Comparison of ENCODE assay signal across 17 cellular contexts in the genomic region with DNA sequence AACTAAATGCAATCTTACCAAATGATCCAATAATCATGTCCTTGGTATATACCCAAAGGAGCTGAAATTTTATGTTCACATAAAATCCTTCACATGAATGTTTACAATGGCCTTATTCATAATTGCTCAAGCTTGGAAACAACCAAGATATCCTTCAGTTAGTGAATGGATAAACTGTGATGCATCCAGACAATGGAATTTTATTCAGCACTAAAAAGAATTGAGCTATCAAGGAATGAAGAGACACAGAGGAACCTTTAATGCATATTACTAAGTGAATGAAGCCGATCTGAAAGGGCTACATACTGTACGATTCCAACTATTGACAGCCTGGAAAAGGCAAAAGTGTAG.
DNase-seq lines count a peak whose midpoint lies in the region; ATAC-seq and TF ChIP-seq lines count a peak whose summit lies in the region.
"Had no signal": no experiment of that assay in that cellular context is flagged by ENCODE, and none has a peak within 500 bp of the region (broad histone marks: within the 10 kb centered on the region; RNA-seq: fewer than 3 reads in every experiment).

No MANE protein-coding gene starts in this region.

- H3K9me3 Mint-ChIP-seq in neural crest cell (peaks cover 3% of the 10 kb centered on the region), mesothelial cell of epicardium (peaks cover 8% of the 10 kb centered on the region)

- ATAC-seq in HG03196 (IDR thresholded peaks at IDR 0.05; ENCODE audit: unreplicated experiment): no peak

- POLR2A ChIA-PET in HEK293 (lab: Yijun Ruan, JAX): no interaction called here

- H3K36me3 Mint-ChIP-seq in neural crest cell (ENCODE audit: low read depth) (no peaks in the 10 kb centered on the region), mesothelial cell of epicardium (no peaks in the 10 kb centered on the region)
- H3K36me3 Mint-ChIP-seq: CD14-positive monocyte had no signal

- TF ChIP-seq CTCF in HEK293 (tag by site-specific recombination; IDR thresholded peaks at IDR 0.05): no peak
- no peak for TF ChIP-seq CTCF in neural crest cell (conservative IDR thresholded peaks at IDR 0.05)
- TF ChIP-seq CTCF in mesothelial cell of epicardium (IDR thresholded peaks at IDR 0.05; ENCODE audit: unreplicated experiment): no peak

- DNase-seq in SK-MEL-5 (ENCODE audit: low read depth, low spot score): peak; percentile 88
- peak; percentile 53 for DNase-seq in globus pallidus (ENCODE audit: low spot score)
- no peak for DNase-seq in neural crest cell (ENCODE audit: low read depth, low spot score)
- DNase-seq in NCI-H2171 treated with DMSO at 0.1 percent for 48 hours (lab: John Stamatoyannopoulos, UW): no peak
- no peak for DNase-seq in mesothelial cell of epicardium (ENCODE audit: low spot score in 2 of 2, unreplicated experiment in 2 of 2)
- no peak for DNase-seq in T1000 (lab: John Stamatoyannopoulos, UW)
- DNase-seq: 8988T, Calu3, DMS79 treated with DMSO at 0.1 percent for 48 hours, GM23248 had no signal

- H3K27me3 Mint-ChIP-seq in neural crest cell (ENCODE audit: low read depth) (peaks cover 2% of the 10 kb centered on the region), mesothelial cell of epicardium (ENCODE audit: low read depth) (no peaks in the 10 kb centered on the region)

- H3K4me1 Mint-ChIP-seq in neural crest cell (peaks cover 9% of the 10 kb centered on the region), mesothelial cell of epicardium (peaks cover 5% of the 10 kb centered on the region)

- no peak overlapping the region for H3K4me3 ChIP-seq in HEK293 (ENCODE audit: low read depth, low read length)
- H3K4me3 ChIP-seq: BLaER1, GM23248, HAP-1 had no signal

- H3K4me1 ChIP-seq in HEK293 (ENCODE audit: control insufficient read depth, insufficient read depth, low read length): no peaks in the 10 kb centered on the region
- H3K4me1 ChIP-seq: BLaER1, HAP-1 had no signal

- H3K36me3 ChIP-seq in HEK293 (ENCODE audit: control insufficient read depth in 2 of 2, insufficient read depth in 1 of 2, low read length in 2 of 2): no peaks in the 10 kb centered on the region
- H3K36me3 ChIP-seq: BLaER1, HAP-1 had no signal

- CTCF ChIA-PET in HEK293 (lab: Yijun Ruan, JAX): interaction anchor here (0.6 to 1.8 kb wide), 3 partner anchors 19 to 106 kb away, joined by 4 to 6 read pairs (median 6); no protein-coding TSS in a partner anchor

- in situ Hi-C loops in SK-MEL-5 (cut with HindIII; ENCODE audit: low pct_unique_long_range_greater_than_20kb, low sequenced_read_pairs): no loop called here

- H3K27ac Mint-ChIP-seq in neural crest cell (ENCODE audit: unreplicated experiment): peak overlapping the region; percentile 10
- H3K27ac Mint-ChIP-seq in mesothelial cell of epicardium: no peak overlapping the region
- H3K27ac Mint-ChIP-seq: CD14-positive monocyte had no signal

- no peaks in the 10 kb centered on the region for H3K9me3 ChIP-seq in HEK293 (ENCODE audit: control insufficient read depth, insufficient read depth, low read depth, low read length)
- H3K9me3 ChIP-seq: BLaER1, HAP-1 had no signal

- no peak overlapping the region for H3K27ac ChIP-seq in HEK293 (ENCODE audit: extremely low read depth, low read depth, low read length)
- H3K27ac ChIP-seq: BLaER1, GM23248, HL-60 had no signal

- H3K4me3 Mint-ChIP-seq in neural crest cell (no peak overlapping the region), mesothelial cell of epicardium (no peak overlapping the region)
- H3K4me3 Mint-ChIP-seq: CD14-positive monocyte; CD4-positive, alpha-beta memory T cell had no signal

TF ChIP-seq in HEK293, 187 proteins besides CTCF, POLR2A, EP300 and RAD21:
- TF ChIP-seq ZNF169 (tag by site-specific recombination; IDR thresholded peaks at IDR 0.05): no peak
- TF ChIP-seq SCRT2 (tag by site-specific recombination; IDR thresholded peaks at IDR 0.05): 0 out of 2 replicates have a peak, but pooled peaks have one; percentile 6
- no peak for TF ChIP-seq ZNF221 (tag by site-specific recombination; IDR thresholded peaks at IDR 0.05; ENCODE audit: borderline replicate concordance)

Comparison
In these comparisons a context has a peak if more than half of its experiments do, and no peak if none do; other contexts are left out.
1. DNase-seq: peak in SK-MEL-5 (single experiment) and globus pallidus (single experiment); none in neural crest cell (single experiment), NCI-H2171 treated with DMSO at 0.1 percent for 48 hours (single experiment), mesothelial cell of epicardium (0 of 2) and T1000 (single experiment).